In the genomic region with DNA sequence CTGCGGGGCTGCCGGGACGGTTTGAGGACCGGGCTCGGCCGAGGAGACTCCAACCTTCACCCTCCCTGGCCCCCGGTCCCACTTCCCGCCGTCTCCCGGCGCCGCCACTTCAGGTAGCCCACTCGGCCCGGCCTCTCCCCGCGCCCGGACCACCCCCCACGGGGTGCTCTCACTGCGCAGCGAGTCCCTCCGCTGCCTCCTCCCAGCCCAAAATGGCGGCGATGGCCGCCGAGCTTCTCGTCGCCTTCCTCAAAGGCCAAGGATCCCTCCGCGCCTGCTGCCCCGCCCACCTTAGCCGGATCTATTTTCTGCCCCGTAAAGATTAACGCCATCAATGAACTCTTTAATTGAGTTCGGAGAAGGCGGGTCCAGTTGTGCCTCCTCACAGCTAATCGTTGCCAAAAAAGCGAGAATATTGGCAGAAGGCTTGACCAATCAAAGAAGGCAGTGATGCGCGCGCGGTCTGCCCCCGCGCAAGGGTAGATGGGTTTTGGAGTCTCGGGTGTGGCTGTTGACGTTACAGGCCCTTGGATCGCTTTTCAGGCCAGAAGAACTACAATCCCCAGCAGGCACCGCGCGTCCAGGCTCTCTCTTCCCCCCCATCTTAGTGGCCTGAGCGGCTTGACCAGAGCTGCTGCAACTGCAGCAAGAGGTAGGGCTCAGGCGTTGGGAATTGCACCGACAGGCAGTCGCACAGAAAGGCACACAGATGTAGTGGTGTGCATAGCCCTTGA, we compare ENCODE assay signal across 8 cellular contexts. TPM values are rescaled to one million over a fixed set of nuclear protein-coding genes. Genes with fewer than 3 reads are reported as not detected.
DNase-seq lines count a peak whose midpoint lies in the region; ATAC-seq and TF ChIP-seq lines count a peak whose summit lies in the region.

HEXIM2 (plus strand) TSS at position 588 of the 734 bp plus-strand sequence. CDS start 919 bp downstream, outside the sequence.

- no peaks in the 10 kb centered on the region for H3K9me3 Mint-ChIP-seq in nephron

- peaks cover 26% of the 10 kb centered on the region for H3K4me1 ChIP-seq in HAP-1

- H3K36me3 Mint-ChIP-seq in nephron (ENCODE audit: low read depth), result peaks cover 13% of the 10 kb centered on the region

- H3K4me1 Mint-ChIP-seq in nephron, result peaks cover 36% of the 10 kb centered on the region

- H3K27me3 Mint-ChIP-seq in nephron (ENCODE audit: low read depth), result no peaks in the 10 kb centered on the region

- H3K4me3 Mint-ChIP-seq in nephron, result peak within 1 kb of the TSS; percentile 85 to 89 (median 88)

- in situ Hi-C loops in G401 (cut with HindIII; ENCODE audit: low sequenced_read_pairs) (no loop called here), HAP-1 (cut with MboI; ENCODE audit: low sequenced_read_pairs) (no loop called here)

- H3K27me3 ChIP-seq in HAP-1 (ENCODE audit: low read depth) (no peaks in the 10 kb centered on the region), MG63 (no peaks in the 10 kb centered on the region)

- H3K4me3 ChIP-seq in HAP-1 (peak within 1 kb of the TSS; percentile 99), MG63 (peak within 1 kb of the TSS; percentile 83)

- H3K27ac Mint-ChIP-seq in nephron, result peak within 1 kb of the TSS; percentile 95 to 100 (median 99)

- no peak for TF ChIP-seq CTCF in nephron (IDR thresholded peaks at IDR 0.05; ENCODE audit: unreplicated experiment in 3 of 3)

- peak; percentile 98 for ATAC-seq in stimulated activated naive CD8-positive, alpha-beta T cell treated with anti-CD3 and anti-CD28 coated beads, Interleukin-15, Interleukin-2, amounts not matched to agents 100 U/mL and 50 U/mL, for 24 hours

- peaks cover 14% of the 10 kb centered on the region for H3K36me3 ChIP-seq in HAP-1 (replicated peaks)
- H3K36me3 ChIP-seq in MG63, result peaks cover 17% of the 10 kb centered on the region

- DNase-seq in G401 (ENCODE audit: low spot score) (peak; percentile 100), HAP-1 (ENCODE audit: low spot score in 2 of 2) (peak; percentile 98), MG63 (peak; percentile 98), SHP77 (lab: John Stamatoyannopoulos, UW) (peak; percentile 97 to 99), activated gamma-delta T cell (lab: John Stamatoyannopoulos, UW) (peak; percentile 98), fibroblast of the conjunctiva (ENCODE audit: low read depth) (peak; percentile 99)
- DNase-seq in stimulated activated naive CD8-positive, alpha-beta T cell treated with anti-CD3 and anti-CD28 coated beads, Interleukin-15, Interleukin-2, amounts not matched to agents 100 U/mL and 50 U/mL, for 24 hours, result peak; percentile 97

- H3K9me3 ChIP-seq in HAP-1 (no peaks in the 10 kb centered on the region), MG63 (no peaks in the 10 kb centered on the region)

RNA-seq across cellular contexts. Expression of gene HEXIM2, which starts in this region (rescaled TPM):
- total RNA-seq in G401 (2014; rRNA removed; shearing (Covaris generic)), result 16.6 and 18.8 TPM in 2 replicates
- total RNA-seq in MG63 (2014; rRNA removed; shearing (Covaris generic); ENCODE audit: low replicate concordance), result 20.6 and 34.3 TPM in 2 replicates

Comparison
In these comparisons a context has a peak if more than half of its experiments do, and no peak if none do; other contexts are left out.
1. Peak in every context shown above with its lines: DNase-seq, ATAC-seq and H3K4me3 ChIP-seq.